ENCODE assay signal across 18 cellular contexts in genomic region chr14:102769049-102769327, GRCh38. TPM values are rescaled to one million over a fixed set of nuclear protein-coding genes. Genes with fewer than 3 reads are reported as not detected.
A peak's percentile ranks its signal among the peaks of the same experiment; 100 is the strongest.
DNase-seq lines count a peak whose midpoint lies in the region; ATAC-seq, FAIRE-seq and TF ChIP-seq lines count a peak whose summit lies in the region.
"Had no signal": no experiment of that assay in that cellular context is flagged by ENCODE, and none has a peak within 500 bp of the region (broad histone marks: within the 10 kb centered on the region; RNA-seq: fewer than 3 reads in every experiment).

No MANE protein-coding gene starts in this region.

- no peak overlapping the region for H3K4me3 ChIP-seq in Peyer's patch
- H3K4me3 ChIP-seq: GM23338, SK-N-MC had no signal

- H3K27ac Mint-ChIP-seq in memory B cell: peak overlapping the region; percentile 99
- H3K27ac Mint-ChIP-seq in stimulated activated naive B cell treated with anti-CD40 and anti-IgM and Interleukin-4, amounts not matched to agents 10 μg/mL and 1 μg/mL and 100 μg/mL, for 72 hours: peak overlapping the region; percentile 98
- no peak overlapping the region for H3K27ac Mint-ChIP-seq in activated CD8-positive, alpha-beta memory T cell treated with anti-CD3 and anti-CD28 coated beads, Interleukin-2, amount 10 ng/mL, durations not matched to agents 7 days and 5 days
- H3K27ac Mint-ChIP-seq: GM23338, HFFc6 had no signal

- H3K36me3 ChIP-seq in Peyer's patch: no peaks in the 10 kb centered on the region

- no peaks in the 10 kb centered on the region for H3K9me3 Mint-ChIP-seq in memory B cell
- H3K9me3 Mint-ChIP-seq in stimulated activated naive B cell treated with anti-CD40 and anti-IgM and Interleukin-4, amounts not matched to agents 10 μg/mL and 1 μg/mL and 100 μg/mL, for 72 hours: peaks cover 4 to 5% of the 10 kb centered on the region in 2 donors
- H3K9me3 Mint-ChIP-seq in activated CD8-positive, alpha-beta memory T cell treated with anti-CD3 and anti-CD28 coated beads, Interleukin-2, amount 10 ng/mL, durations not matched to agents 7 days and 5 days (ENCODE audit: low read depth): no peaks in the 10 kb centered on the region
- H3K9me3 Mint-ChIP-seq: GM23338, HFFc6 had no signal

- H3K27ac ChIP-seq in Peyer's patch: peak overlapping the region in 3 of 4 donors; percentile 15 to 71 (median 25)
- H3K27ac ChIP-seq: SK-N-MC had no signal

- no peak overlapping the region for H3K4me3 Mint-ChIP-seq in memory B cell
- peak overlapping the region in 1 of 2 donors; percentile 13 for H3K4me3 Mint-ChIP-seq in stimulated activated naive B cell treated with anti-CD40 and anti-IgM and Interleukin-4, amounts not matched to agents 10 μg/mL and 1 μg/mL and 100 μg/mL, for 72 hours
- H3K4me3 Mint-ChIP-seq in activated CD8-positive, alpha-beta memory T cell treated with anti-CD3 and anti-CD28 coated beads, Interleukin-2, amount 10 ng/mL, durations not matched to agents 7 days and 5 days: no peak overlapping the region
- H3K4me3 Mint-ChIP-seq: GM23338, HFFc6 had no signal

- no peak for TF ChIP-seq POLR2A in GM12892 (IDR thresholded peaks at IDR 0.05; ENCODE audit: low read depth, low read length)
- no peak for TF ChIP-seq POLR2A in Peyer's patch (IDR thresholded peaks at IDR 0.05)

- TF ChIP-seq CTCF in Peyer's patch (IDR thresholded peaks at IDR 0.05): no peak

- no peaks in the 10 kb centered on the region for H3K36me3 Mint-ChIP-seq in memory B cell
- peaks cover 4 to 10% of the 10 kb centered on the region in 2 donors for H3K36me3 Mint-ChIP-seq in stimulated activated naive B cell treated with anti-CD40 and anti-IgM and Interleukin-4, amounts not matched to agents 10 μg/mL and 1 μg/mL and 100 μg/mL, for 72 hours
- no peaks in the 10 kb centered on the region for H3K36me3 Mint-ChIP-seq in activated CD8-positive, alpha-beta memory T cell treated with anti-CD3 and anti-CD28 coated beads, Interleukin-2, amount 10 ng/mL, durations not matched to agents 7 days and 5 days

- no peaks in the 10 kb centered on the region for H3K9me3 ChIP-seq in Peyer's patch

- no peak for ATAC-seq in memory B cell (ENCODE audit: low read depth)
- no peak for ATAC-seq in stimulated activated naive B cell treated with anti-CD40 and anti-IgM and Interleukin-4, amounts not matched to agents 10 μg/mL and 1 μg/mL and 100 μg/mL, for 72 hours (replicated peaks)
- no peak for ATAC-seq in activated CD8-positive, alpha-beta memory T cell treated with anti-CD3 and anti-CD28 coated beads, Interleukin-2, amount 10 ng/mL, durations not matched to agents 7 days and 5 days
- ATAC-seq: GM23338 had no signal

- H3K4me1 ChIP-seq in Peyer's patch: peaks cover 0 to 14% (median 5%) of the 10 kb centered on the region in 4 donors

- no peak for DNase-seq in GM12892 (ENCODE audit: insufficient read length)
- DNase-seq in Peyer's patch: no peak
- DNase-seq in memory B cell (ENCODE audit: low spot score in 2 of 2): no peak
- DNase-seq in stimulated activated naive B cell treated with anti-CD40 and anti-IgM and Interleukin-4, amounts not matched to agents 10 μg/mL and 1 μg/mL and 100 μg/mL, for 72 hours: no peak
- no peak for DNase-seq in Kasumi-1 (lab: John Stamatoyannopoulos, UW)
- DNase-seq in activated CD8-positive, alpha-beta memory T cell treated with anti-CD3 and anti-CD28 coated beads, Interleukin-2, amount 10 ng/mL, durations not matched to agents 7 days and 5 days: no peak
- no peak for DNase-seq in H4 (ENCODE audit: low spot score)
- DNase-seq: DMS79 treated with DMSO at 0.1 percent for 48 hours, HFFc6, NCI-H1048, NCI-H1436, NCI-H1930, NCI-H226, NCI-H526, SHP77 had no signal

- peak; percentile 30 for FAIRE-seq in GM12892 (lab: Jason Lieb, UNC)
- FAIRE-seq: RCC 7860 had no signal

- CTCF ChIA-PET in activated CD8-positive, alpha-beta memory T cell treated with anti-CD3 and anti-CD28 coated beads, Interleukin-2, amount 10 ng/mL, durations not matched to agents 7 days and 5 days (lab: Charles Lee): no interaction called here

- no peaks in the 10 kb centered on the region for H3K27me3 ChIP-seq in Peyer's patch

- peaks cover 33% of the 10 kb centered on the region for H3K4me1 Mint-ChIP-seq in memory B cell
- peaks cover 62 to 89% of the 10 kb centered on the region in 2 donors for H3K4me1 Mint-ChIP-seq in stimulated activated naive B cell treated with anti-CD40 and anti-IgM and Interleukin-4, amounts not matched to agents 10 μg/mL and 1 μg/mL and 100 μg/mL, for 72 hours
- peaks cover 8% of the 10 kb centered on the region for H3K4me1 Mint-ChIP-seq in activated CD8-positive, alpha-beta memory T cell treated with anti-CD3 and anti-CD28 coated beads, Interleukin-2, amount 10 ng/mL, durations not matched to agents 7 days and 5 days

- no peaks in the 10 kb centered on the region for H3K27me3 Mint-ChIP-seq in memory B cell
- no peaks in the 10 kb centered on the region for H3K27me3 Mint-ChIP-seq in stimulated activated naive B cell treated with anti-CD40 and anti-IgM and Interleukin-4, amounts not matched to agents 10 μg/mL and 1 μg/mL and 100 μg/mL, for 72 hours
- H3K27me3 Mint-ChIP-seq in activated CD8-positive, alpha-beta memory T cell treated with anti-CD3 and anti-CD28 coated beads, Interleukin-2, amount 10 ng/mL, durations not matched to agents 7 days and 5 days: peaks cover 2% of the 10 kb centered on the region

RNA-seq across cellular contexts. Expression of gene TRAF3, which starts 8.3 kb away (rescaled TPM):
- 53.6 TPM for polyA plus RNA-seq in GM12892 (2012; ENCODE audit: missing spikeins)
- total RNA-seq in Peyer's patch: 10 to 100 TPM; 31.7 to 47.8 (median 41.8) TPM
- total RNA-seq in activated CD8-positive, alpha-beta memory T cell treated with anti-CD3 and anti-CD28 coated beads, Interleukin-2, amount 10 ng/mL, durations not matched to agents 7 days and 5 days: 10 to 100 TPM; 49.5 to 78.1 TPM
- total RNA-seq in H4 (2014; rRNA removed; shearing (Covaris generic)): 15.2 and 16.4 TPM in 2 replicates
